8 cellular contexts compared by ENCODE assay signal in genomic region chr19:35044317-35045117, GRCh38. TPM values are rescaled to one million over a fixed set of nuclear protein-coding genes. Genes with fewer than 3 reads are reported as not detected.
A peak's percentile ranks its signal among the peaks of the same experiment; 100 is the strongest.
DNase-seq lines count a peak whose midpoint lies in the region; ATAC-seq and TF ChIP-seq lines count a peak whose summit lies in the region.

No MANE protein-coding gene starts in this region.

- intact Hi-C loops in head of caudate nucleus (cut with DNase I), result no loop called here

- TF ChIP-seq POLR2A in Peyer's patch (IDR thresholded peaks at IDR 0.05), result no peak

- H3K9me3 ChIP-seq in Peyer's patch, result no peaks in the 10 kb centered on the region

- no peak for ATAC-seq in HG03442 (IDR thresholded peaks at IDR 0.05; ENCODE audit: unreplicated experiment)

- no peak overlapping the region for H3K4me3 ChIP-seq in Peyer's patch

- no peak overlapping the region for H3K27ac ChIP-seq in Peyer's patch

- H3K4me1 ChIP-seq in Peyer's patch, result peaks cover 0 to 30% (median 18%) of the 10 kb centered on the region in 4 donors

- no peaks in the 10 kb centered on the region for H3K36me3 ChIP-seq in Peyer's patch

- DNase-seq in AML-193 (lab: John Stamatoyannopoulos, UW) (peak; percentile 12 to 31), GM19240 (ENCODE audit: insufficient read length, low spot score) (peak; percentile 68), Peyer's patch (peak in 2 of 3 donors; percentile 22 to 69), head of caudate nucleus (peak in 41 of 42 donors; percentile 63 to 92 (median 82)), retina (peak; percentile 89), amniotic stem cell (lab: John Stamatoyannopoulos, UW) (no peak)
- peak; percentile 72 for DNase-seq in activated naive CD4-positive, alpha-beta T cell treated with Interleukin-2 at 50 U/mL for 16 hours

- peak; percentile 80 to 90 (median 83) for TF ChIP-seq CTCF in Peyer's patch (IDR thresholded peaks at IDR 0.05)

- H3K27me3 ChIP-seq in Peyer's patch, result peaks cover 0 to 6% of the 10 kb centered on the region in 2 donors

RNA-seq across cellular contexts. Expression of gene HPN, which starts 3.0 kb away (rescaled TPM):
- 1 to 10 TPM in 1 of 4 donors, under 1 TPM in 1, not detected in 2; 0.67 to 1.4 TPM for total RNA-seq in Peyer's patch

RNA-seq across cellular contexts. Expression of gene SCN1B, which starts 14.2 kb away (rescaled TPM):
- total RNA-seq in Peyer's patch, result 1 to 10 TPM; 2.8 to 9.1 (median 5.1) TPM

RNA-seq across cellular contexts. Expression of gene GRAMD1A, which starts 44.4 kb away (rescaled TPM):
- total RNA-seq in Peyer's patch, result 100 to 1,000 TPM in 1 of 4 donors, 10 to 100 TPM in 2, 1 to 10 TPM in 1; 6.0 to 135 (median 61.6) TPM
